ENCODE assay signal across 21 cellular contexts in the genomic region with DNA sequence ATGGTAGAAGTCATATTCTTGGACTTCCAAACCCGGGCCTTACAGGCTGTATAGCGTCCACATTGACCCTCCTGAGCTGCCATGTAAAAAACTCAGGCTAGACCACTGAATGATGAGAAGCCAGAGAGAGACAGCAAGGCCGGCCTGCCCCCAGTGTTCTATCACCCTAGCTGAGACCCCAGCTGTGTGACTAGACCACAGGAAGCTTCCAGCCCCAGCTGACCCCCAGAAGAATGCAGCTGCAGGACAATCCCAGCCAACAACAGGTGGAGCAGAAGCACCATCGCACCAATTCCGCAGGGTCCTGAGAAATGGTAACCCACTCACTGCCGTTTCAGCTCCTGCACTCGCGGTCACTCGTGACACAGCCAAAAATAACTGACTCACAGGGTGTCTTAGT.
"Had no signal": no experiment of that assay in that cellular context is flagged by ENCODE, and none has a peak within 500 bp of the region (broad histone marks: within the 10 kb centered on the region; RNA-seq: fewer than 3 reads in every experiment).

No MANE protein-coding gene starts in this region.

- FAIRE-seq: keratinocyte had no signal

- H3K27ac ChIP-seq: cardiac muscle cell, epithelial cell of prostate, foreskin keratinocyte, skin epidermis had no signal

- DNase-seq: activated CD4-positive, alpha-beta memory T cell treated with anti-CD3 and anti-CD28 coated beads, Interleukin-2, amount 10 ng/mL, durations not matched to agents 7 days and 5 days; activated CD4-positive, alpha-beta T cell treated with anti-CD3 and anti-CD28 coated beads for 48 hours; activated CD4-positive, CD25-positive, alpha-beta regulatory T cell; activated gamma-delta T cell treated with Interleukin-2 at 50 U/mL for 16 hours; activated naive CD8-positive, alpha-beta T cell treated with anti-CD3 and anti-CD28 coated beads for 36 hours; amniotic stem cell; foreskin keratinocyte; glutamatergic neuron; hypothalamus; left lung; mucosa of descending colon; naive thymus-derived CD8-positive, alpha-beta T cell; retina; stimulated activated CD4-positive, alpha-beta T cell treated with anti-CD3 and anti-CD28 coated beads, Interleukin-15, amount 100 ng/mL, for 24 hours; stimulated activated CD4-positive, alpha-beta T cell treated with anti-CD3 and anti-CD28 coated beads, Interleukin-2, amount 100 ng/mL, for 48 hours; T1000; trophoblast cell had no signal

- H3K27me3 ChIP-seq: cardiac muscle cell, foreskin keratinocyte, left lung had no signal

- H3K9me3 ChIP-seq: left lung, mucosa of descending colon had no signal

- H3K36me3 ChIP-seq: cardiac muscle cell, left lung had no signal

- ATAC-seq: foreskin keratinocyte; left lung; mucosa of descending colon; naive thymus-derived CD8-positive, alpha-beta T cell had no signal

- H3K4me3 ChIP-seq: cardiac muscle cell, left lung, mucosa of descending colon, skin epidermis had no signal
